In the genomic region with DNA sequence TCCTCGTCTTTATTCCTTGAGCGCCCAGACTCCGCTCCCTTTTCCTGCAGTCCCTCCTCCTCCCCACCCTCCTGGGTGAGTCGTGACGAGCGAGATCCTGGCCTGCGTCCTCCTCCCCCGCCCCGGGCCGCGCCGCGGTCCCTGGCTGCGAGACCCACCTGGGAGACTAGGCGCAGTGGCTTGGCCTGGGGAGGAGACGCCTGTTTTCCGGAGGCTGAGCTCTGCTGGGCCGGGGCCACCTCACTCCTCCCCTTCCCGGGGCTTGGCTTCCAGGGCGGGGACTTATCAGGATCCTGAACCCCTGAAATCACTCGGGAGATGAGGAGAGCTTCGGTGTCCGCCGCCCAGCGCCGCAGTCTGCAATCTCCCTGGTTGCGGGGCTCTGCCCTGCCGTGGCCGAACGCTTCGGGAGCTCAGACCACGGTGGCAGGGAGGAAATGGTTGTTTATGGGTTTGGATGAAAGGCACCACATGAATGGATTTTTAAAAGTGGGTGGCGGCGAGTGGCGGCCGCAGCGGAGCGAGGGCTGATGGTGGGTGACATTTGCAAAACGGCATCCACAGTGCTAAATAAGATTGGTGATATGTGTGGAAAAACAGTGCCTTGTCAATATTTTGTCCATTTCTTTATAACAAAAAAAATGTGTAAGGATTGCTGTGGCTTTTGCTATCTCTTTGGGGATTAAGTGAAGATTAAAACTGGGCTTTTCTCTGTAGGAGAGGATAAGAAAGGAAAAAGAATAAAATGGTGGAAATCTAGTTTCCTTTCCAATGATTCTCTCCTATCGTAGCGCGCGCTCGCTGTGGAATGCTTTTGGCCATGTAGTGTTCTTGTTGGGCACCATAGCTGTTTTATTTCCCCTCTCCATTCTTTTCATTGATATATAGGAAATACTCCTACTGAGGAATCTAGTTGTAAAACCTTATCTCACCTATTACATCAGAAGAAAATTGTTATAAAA, we compare ENCODE assay signal across 8 cellular contexts. TPM values are rescaled to one million over a fixed set of nuclear protein-coding genes. Genes with fewer than 3 reads are reported as not detected.
DNase-seq lines count a peak whose midpoint lies in the region; ATAC-seq and TF ChIP-seq lines count a peak whose summit lies in the region.

No MANE protein-coding gene starts in this region.

- TF ChIP-seq POLR2A in right lobe of liver (IDR thresholded peaks at IDR 0.05), result peak; percentile 35

- peak overlapping the region; percentile 17 for H3K27ac ChIP-seq in CD8-positive, alpha-beta memory T cell (ENCODE audit: low read depth, low read length)
- peak overlapping the region in 2 of 3 donors; percentile 2 to 19 for H3K27ac ChIP-seq in right lobe of liver

- no peaks in the 10 kb centered on the region for H3K36me3 ChIP-seq in CD8-positive, alpha-beta memory T cell (ENCODE audit: insufficient read depth, low read length)
- H3K36me3 ChIP-seq in MG63 (no peaks in the 10 kb centered on the region), right lobe of liver (no peaks in the 10 kb centered on the region)

- DNase-seq in CD8-positive, alpha-beta memory T cell, result peak; percentile 11 to 69 (median 54)
- DNase-seq in MG63, result peak; percentile 56
- peak; percentile 21 for DNase-seq in activated CD4-positive, alpha-beta T cell treated with anti-CD3 and anti-CD28 coated beads, Interleukin-2, amount 50 U/mL, for 1 hour
- peak; percentile 78 for DNase-seq in dermis blood vessel endothelial cell
- DNase-seq in right lobe of liver, result peak; percentile 56 to 70 (median 65)
- DNase-seq in stimulated activated CD4-positive, alpha-beta T cell treated with anti-CD3 and anti-CD28 coated beads, TNF-alpha, amount 100 ng/mL, for 48 hours (ENCODE audit: low read depth in 3 of 3), result peak in 2 of 3 donors; percentile 6 to 27

- 8% methylated on average over 43 of the region's 44 CpGs for WGBS in right lobe of liver (ENCODE audit: insufficient coverage, low coverage, low lambda C conversion rate, missing lambda C conversion rate)

- H3K36me3 Mint-ChIP-seq in CD8-positive, alpha-beta memory T cell, result peaks cover 0 to 2% (median 0%) of the 10 kb centered on the region in 3 donors

- CTCF ChIA-PET in CD8-positive, alpha-beta memory T cell (lab: Charles Lee), result interaction anchor here (0.7 to 1.0 kb wide), 2 partner anchors 12 to 122 kb away, joined by 3 to 5 read pairs; partner anchors contain the start of gene TOR2A

- peak overlapping the region; percentile 81 to 92 (median 86) for H3K4me3 Mint-ChIP-seq in CD8-positive, alpha-beta memory T cell

- peak overlapping the region; percentile 32 to 85 (median 62) for H3K27ac Mint-ChIP-seq in CD8-positive, alpha-beta memory T cell

- POLR2A ChIA-PET in CD8-positive, alpha-beta memory T cell (lab: Charles Lee), result interaction anchor here (0.7 to 1.0 kb wide), 3 partner anchors 122 to 627 kb away, joined by 3 to 4 read pairs (median 4); partner anchors contain the start of gene TOR2A

- peak overlapping the region; percentile 59 for H3K4me3 ChIP-seq in CD8-positive, alpha-beta memory T cell (ENCODE audit: low read length)
- H3K4me3 ChIP-seq in MG63 (peak overlapping the region; percentile 62), right lobe of liver (peak overlapping the region; percentile 23 to 48 (median 33))

- H3K9me3 Mint-ChIP-seq in CD8-positive, alpha-beta memory T cell, result no peaks in the 10 kb centered on the region

- peaks cover 3% of the 10 kb centered on the region for H3K27me3 ChIP-seq in CD8-positive, alpha-beta memory T cell (ENCODE audit: insufficient read depth, low read length, poor library complexity, severe bottlenecking)
- H3K27me3 ChIP-seq in MG63 (no peaks in the 10 kb centered on the region), right lobe of liver (peaks cover 0 to 4% of the 10 kb centered on the region in 2 donors)

- TF ChIP-seq CTCF in right lobe of liver (IDR thresholded peaks at IDR 0.05), result no peak

- peaks cover 23 to 32% (median 29%) of the 10 kb centered on the region in 3 donors for H3K4me1 Mint-ChIP-seq in CD8-positive, alpha-beta memory T cell

- ATAC-seq in right lobe of liver (peak; percentile 25 to 62 (median 50)), GM19035 (IDR thresholded peaks at IDR 0.05; ENCODE audit: unreplicated experiment) (no peak), GM19328 (IDR thresholded peaks at IDR 0.05; ENCODE audit: unreplicated experiment) (no peak)

- intact Hi-C loops in right lobe of liver (cut with DNase I), result no loop called here

- peaks cover 20% of the 10 kb centered on the region for H3K4me1 ChIP-seq in CD8-positive, alpha-beta memory T cell (ENCODE audit: insufficient read depth, low read length)
- H3K4me1 ChIP-seq in right lobe of liver, result peaks cover 0 to 12% (median 0%) of the 10 kb centered on the region in 4 donors

- H3K27me3 Mint-ChIP-seq in CD8-positive, alpha-beta memory T cell, result peaks cover 15 to 43% of the 10 kb centered on the region in 2 donors

- H3K9me3 ChIP-seq in CD8-positive, alpha-beta memory T cell (ENCODE audit: low read length), result no peaks in the 10 kb centered on the region
- H3K9me3 ChIP-seq in MG63, result no peaks in the 10 kb centered on the region
- no peaks in the 10 kb centered on the region for H3K9me3 ChIP-seq in right lobe of liver

RNA-seq across cellular contexts. Expression of gene STXBP1, which starts 1.2 kb away (rescaled TPM):
- total RNA-seq in CD8-positive, alpha-beta memory T cell, result 10 to 100 TPM; 14.5 to 15.2 TPM
- polyA plus RNA-seq in CD8-positive, alpha-beta memory T cell, result 8.2 TPM
- total RNA-seq in MG63 (2014; rRNA removed; shearing (Covaris generic); ENCODE audit: low replicate concordance), result 0.36 and 87.7 TPM in 2 replicates
- total RNA-seq in dermis blood vessel endothelial cell (24.7 and 34.0 TPM in 2 replicates), right lobe of liver (10 to 100 TPM in 1 of 6 experiments, 1 to 10 TPM in 5; 1.8 to 13.5 (median 4.1) TPM)

Comparison
In these comparisons a context has a peak if more than half of its experiments do, and no peak if none do; other contexts are left out.
1. DNase-seq: peak in every context shown above with its lines; median percentile 78 in dermis blood vessel endothelial cell; 65 in right lobe of liver; 56 in MG63; 54 in CD8-positive, alpha-beta memory T cell; 21 in activated CD4-positive, alpha-beta T cell treated with anti-CD3 and anti-CD28 coated beads, Interleukin-2, amount 50 U/mL, for 1 hour; 16 in stimulated activated CD4-positive, alpha-beta T cell treated with anti-CD3 and anti-CD28 coated beads, TNF-alpha, amount 100 ng/mL, for 48 hours.
2. ATAC-seq: peak in right lobe of liver (4 of 4); none in GM19035 (single experiment) and GM19328 (single experiment).
3. Peak in every context shown above with its lines, with median percentiles within 50 percentile points of each other: H3K4me3 ChIP-seq.